In genomic region chr11:63682045-63682915, GRCh38 we compare ENCODE assay signal across 8 cellular contexts. TPM values are rescaled to one million over a fixed set of nuclear protein-coding genes. Genes with fewer than 3 reads are reported as not detected.
A peak's percentile ranks its signal among the peaks of the same experiment; 100 is the strongest.
DNase-seq lines count a peak whose midpoint lies in the region; ATAC-seq and TF ChIP-seq lines count a peak whose summit lies in the region.

No MANE protein-coding gene starts in this region.

- H3K79me2 ChIP-seq in trophoblast cell (ENCODE audit: control insufficient read depth, insufficient read depth, low read length, poor library complexity): peaks cover 8% of the 10 kb centered on the region

- TF ChIP-seq CTCF in GM20000 (IDR thresholded peaks at IDR 0.05; ENCODE audit: extremely low read depth, missing control alignments): no peak

- no peak overlapping the region for H2BK5ac ChIP-seq in trophoblast cell (ENCODE audit: low read depth, low read length, poor library complexity)

- H2BK120ac ChIP-seq in trophoblast cell (ENCODE audit: insufficient read depth, low read length, poor library complexity): no peak overlapping the region

- intact Hi-C loops in left cardiac atrium (cut with DNase I): loop anchor here in 1 of 2 donors (10.0 kb wide), 1 partner anchor 53 kb away; no protein-coding TSS in a partner anchor

- peaks cover 48% of the 10 kb centered on the region for H4K20me1 ChIP-seq in BLaER1

- 100% methylated on average over 1 of the region's 17 CpGs for WGBS in trophoblast cell (ENCODE audit: extremely low coverage, insufficient coverage, insufficient read length)

- peak overlapping the region; percentile 91 for H2AFZ ChIP-seq in trophoblast cell (ENCODE audit: insufficient read depth, low read length, poor library complexity)

- no peak overlapping the region for H4K91ac ChIP-seq in trophoblast cell (ENCODE audit: low read depth, low read length)

- H3K4me1 ChIP-seq in BLaER1 (peaks cover 38% of the 10 kb centered on the region), trophoblast cell (ENCODE audit: control insufficient read depth in 1 of 2, insufficient read depth in 2 of 2, low read length in 2 of 2) (peaks cover 7 to 8% of the 10 kb centered on the region in 2 experiments)

- peak overlapping the region; percentile 91 for H3K9ac ChIP-seq in BLaER1
- H3K9ac ChIP-seq in trophoblast cell (ENCODE audit: low read length): no peak overlapping the region

- H3K18ac ChIP-seq in trophoblast cell (ENCODE audit: low read length): peak overlapping the region; percentile 88

- H2BK12ac ChIP-seq in trophoblast cell (ENCODE audit: low read length): no peak overlapping the region

- H4K12ac ChIP-seq in trophoblast cell (ENCODE audit: low read depth, low read length): no peak overlapping the region

- H4K8ac ChIP-seq in trophoblast cell (ENCODE audit: low read depth, low read length): no peak overlapping the region

- peak overlapping the region; percentile 73 to 93 for H3K27ac Mint-ChIP-seq in activated naive CD4-positive, alpha-beta T cell treated with anti-CD3 and anti-CD28 coated beads, Interleukin-2, amount 50 U/mL, for 72 hours

- no peaks in the 10 kb centered on the region for H3K9me3 ChIP-seq in BLaER1
- H3K9me3 ChIP-seq in trophoblast cell (ENCODE audit: insufficient read depth, low read depth, low read length): no peaks in the 10 kb centered on the region

- peak overlapping the region; percentile 85 for H3K4me3 ChIP-seq in BLaER1
- peak overlapping the region; percentile 87 for H3K4me3 ChIP-seq in trophoblast cell (ENCODE audit: low read depth, low read length)

- no peaks in the 10 kb centered on the region for H3K27me3 ChIP-seq in BLaER1
- H3K27me3 ChIP-seq in trophoblast cell (ENCODE audit: insufficient read depth, low read length): no peaks in the 10 kb centered on the region

- H3K27ac ChIP-seq in BLaER1 (peak overlapping the region; percentile 86), trophoblast cell (ENCODE audit: low read depth, low read length) (no peak overlapping the region)

- H3K4me2 ChIP-seq in BLaER1 (peak overlapping the region; percentile 92), trophoblast cell (ENCODE audit: low read length) (peak overlapping the region; percentile 78)

- no peak overlapping the region for H2AK5ac ChIP-seq in trophoblast cell (ENCODE audit: low read length)

- H3K4ac ChIP-seq in trophoblast cell (ENCODE audit: low read depth, low read length): peak overlapping the region; percentile 89

- H3K23ac ChIP-seq in trophoblast cell (ENCODE audit: low read length): no peak overlapping the region

- peak; percentile 24 for DNase-seq in GM20000 (ENCODE audit: low spot score)
- DNase-seq in NCI-H2107 (lab: John Stamatoyannopoulos, UW): peak; percentile 17
- no peak for DNase-seq in activated naive CD4-positive, alpha-beta T cell treated with anti-CD3 and anti-CD28 coated beads, Interleukin-2, amount 50 U/mL, for 72 hours (ENCODE audit: low spot score in 2 of 2)
- peak; percentile 45 for DNase-seq in left cardiac atrium
- peak; percentile 42 to 49 for DNase-seq in trophoblast cell
- no peak for DNase-seq in effector CD8-positive, alpha-beta T cell (lab: John Stamatoyannopoulos, UW)

- H3K36me3 ChIP-seq in BLaER1: peaks cover 14% of the 10 kb centered on the region; the same call in 1 of the 2 replicates
- no peaks in the 10 kb centered on the region for H3K36me3 ChIP-seq in trophoblast cell (ENCODE audit: control insufficient read depth in 1 of 2, insufficient read depth in 2 of 2, low read length in 2 of 2)

- no peak for ATAC-seq in activated naive CD4-positive, alpha-beta T cell treated with anti-CD3 and anti-CD28 coated beads, Interleukin-2, amount 50 U/mL, for 72 hours
- ATAC-seq in left cardiac atrium (peak in 1 of 2 donors; percentile 32), HG03571 (IDR thresholded peaks at IDR 0.05; ENCODE audit: unreplicated experiment) (no peak)

- H3K9me3 Mint-ChIP-seq in activated naive CD4-positive, alpha-beta T cell treated with anti-CD3 and anti-CD28 coated beads, Interleukin-2, amount 50 U/mL, for 72 hours: no peaks in the 10 kb centered on the region

- H3K14ac ChIP-seq in trophoblast cell (ENCODE audit: low read length): no peak overlapping the region

- peaks cover 5 to 6% of the 10 kb centered on the region in 2 donors for H3K36me3 Mint-ChIP-seq in activated naive CD4-positive, alpha-beta T cell treated with anti-CD3 and anti-CD28 coated beads, Interleukin-2, amount 50 U/mL, for 72 hours

- peaks cover 4% of the 10 kb centered on the region for H3K79me1 ChIP-seq in trophoblast cell (ENCODE audit: low read length)

RNA-seq across cellular contexts. Expression of gene RTN3, which starts 1.0 kb away (rescaled TPM):
- 10 to 100 TPM; 48.9 to 67.7 TPM for total RNA-seq in activated naive CD4-positive, alpha-beta T cell treated with anti-CD3 and anti-CD28 coated beads, Interleukin-2, amount 50 U/mL, for 72 hours
- 10 to 100 TPM; 71.9 to 92.5 TPM for total RNA-seq in left cardiac atrium
- 186 and 191 TPM in 2 replicates for polyA plus RNA-seq in trophoblast cell (2013)

RNA-seq across cellular contexts. Expression of gene ATL3, which starts 11.1 kb away (rescaled TPM):
- total RNA-seq in activated naive CD4-positive, alpha-beta T cell treated with anti-CD3 and anti-CD28 coated beads, Interleukin-2, amount 50 U/mL, for 72 hours: 10 to 100 TPM; 14.5 to 26.9 TPM
- total RNA-seq in left cardiac atrium: 10 to 100 TPM; 31.4 to 36.2 TPM
- polyA plus RNA-seq in trophoblast cell (2013): 17.6 and 18.0 TPM in 2 replicates

Comparison
In these comparisons a context has a peak if more than half of its experiments do, and no peak if none do; other contexts are left out.
1. DNase-seq: peak in GM20000 (single experiment), NCI-H2107 (single experiment), left cardiac atrium (single experiment) and trophoblast cell (2 of 2); none in activated naive CD4-positive, alpha-beta T cell treated with anti-CD3 and anti-CD28 coated beads, Interleukin-2, amount 50 U/mL, for 72 hours (0 of 2) and effector CD8-positive, alpha-beta T cell (single experiment).